ENCODE assay signal across 9 cellular contexts in genomic region chr22:49967333-49968241, GRCh38. TPM values are rescaled to one million over a fixed set of nuclear protein-coding genes. Genes with fewer than 3 reads are reported as not detected.
DNase-seq lines count a peak whose midpoint lies in the region; ATAC-seq and TF ChIP-seq lines count a peak whose summit lies in the region.
"Had no signal": no experiment of that assay in that cellular context is flagged by ENCODE, and none has a peak within 500 bp of the region (broad histone marks: within the 10 kb centered on the region; RNA-seq: fewer than 3 reads in every experiment).

No MANE protein-coding gene starts in this region.

- H3K4me1 ChIP-seq in HEK293 (ENCODE audit: control insufficient read depth, insufficient read depth, low read length): peaks cover 10% of the 10 kb centered on the region

- TF ChIP-seq CTCF in HEK293 (tag by site-specific recombination; IDR thresholded peaks at IDR 0.05): no peak

- no peaks in the 10 kb centered on the region for H3K27me3 Mint-ChIP-seq in activated T-helper 2 cell treated with anti-CD3 and anti-CD28 coated beads, Interferon-gamma antibody, Interleukin-2, Interleukin-4, amounts not matched to agents 10 μg/mL and 5 μg/mL and 100 μg/mL, durations not matched to agents 14 hours and 24 hours and 36 hours (ENCODE audit: low read depth)

- no peak for DNase-seq in activated T-helper 2 cell treated with anti-CD3 and anti-CD28 coated beads, Interferon-gamma antibody, Interleukin-2, Interleukin-4, amounts not matched to agents 10 μg/mL and 5 μg/mL and 100 μg/mL, durations not matched to agents 14 hours and 24 hours and 36 hours (ENCODE audit: low spot score)
- DNase-seq in islet precursor cell: peak; percentile 59
- DNase-seq in stimulated activated CD4-positive, alpha-beta T cell treated with anti-CD3 and anti-CD28 coated beads, Interleukin-2, amount 100 ng/mL, for 24 hours: peak; percentile 18 to 41
- no peak for DNase-seq in NCI-H526 treated with DMSO at 0.1 percent for 48 hours (lab: John Stamatoyannopoulos, UW)
- DNase-seq in NCI-H146 (lab: John Stamatoyannopoulos, UW): no peak
- no peak for DNase-seq in effector CD4-positive, alpha-beta T cell

- intact Hi-C loops in activated T-helper 2 cell treated with anti-CD3 and anti-CD28 coated beads, Interferon-gamma antibody, Interleukin-2, Interleukin-4, amounts not matched to agents 10 μg/mL and 5 μg/mL and 100 μg/mL, durations not matched to agents 14 hours and 24 hours and 36 hours (cut with micrococcal nuclease): no loop called here

- peak overlapping the region; percentile 42 for H3K27ac Mint-ChIP-seq in activated T-helper 2 cell treated with anti-CD3 and anti-CD28 coated beads, Interferon-gamma antibody, Interleukin-2, Interleukin-4, amounts not matched to agents 10 μg/mL and 5 μg/mL and 100 μg/mL, durations not matched to agents 14 hours and 24 hours and 36 hours

- H3K36me3 Mint-ChIP-seq in activated T-helper 2 cell treated with anti-CD3 and anti-CD28 coated beads, Interferon-gamma antibody, Interleukin-2, Interleukin-4, amounts not matched to agents 10 μg/mL and 5 μg/mL and 100 μg/mL, durations not matched to agents 14 hours and 24 hours and 36 hours (ENCODE audit: low read depth): peaks cover 34% of the 10 kb centered on the region

- ATAC-seq in HG03280 (IDR thresholded peaks at IDR 0.05; ENCODE audit: unreplicated experiment): no peak

- H3K4me3 ChIP-seq in HEK293 (ENCODE audit: low read depth, low read length): no peak overlapping the region

- CTCF ChIA-PET in HEK293 (lab: Yijun Ruan, JAX): interaction anchor here (0.7 to 2.8 kb wide), 3 partner anchors 12 to 63 kb away, joined by 5 to 7 read pairs (median 5); no protein-coding TSS in a partner anchor

- H3K4me3 Mint-ChIP-seq in activated T-helper 2 cell treated with anti-CD3 and anti-CD28 coated beads, Interferon-gamma antibody, Interleukin-2, Interleukin-4, amounts not matched to agents 10 μg/mL and 5 μg/mL and 100 μg/mL, durations not matched to agents 14 hours and 24 hours and 36 hours (ENCODE audit: low read depth): no peak overlapping the region

- peaks cover 22% of the 10 kb centered on the region for H3K4me1 Mint-ChIP-seq in activated T-helper 2 cell treated with anti-CD3 and anti-CD28 coated beads, Interferon-gamma antibody, Interleukin-2, Interleukin-4, amounts not matched to agents 10 μg/mL and 5 μg/mL and 100 μg/mL, durations not matched to agents 14 hours and 24 hours and 36 hours (ENCODE audit: low read depth)

- peaks cover 10 to 31% of the 10 kb centered on the region in 2 experiments; a peak in 2 of 3 replicates for H3K36me3 ChIP-seq in HEK293 (ENCODE audit: control insufficient read depth in 2 of 2, insufficient read depth in 1 of 2, low read length in 2 of 2)

- no peaks in the 10 kb centered on the region for H3K9me3 Mint-ChIP-seq in activated T-helper 2 cell treated with anti-CD3 and anti-CD28 coated beads, Interferon-gamma antibody, Interleukin-2, Interleukin-4, amounts not matched to agents 10 μg/mL and 5 μg/mL and 100 μg/mL, durations not matched to agents 14 hours and 24 hours and 36 hours

- H3K9me3 ChIP-seq in HEK293 (ENCODE audit: control insufficient read depth, insufficient read depth, low read depth, low read length): no peaks in the 10 kb centered on the region

- no peak overlapping the region for H3K27ac ChIP-seq in HEK293 (ENCODE audit: extremely low read depth, low read depth, low read length)

- POLR2A ChIA-PET in HEK293 (lab: Yijun Ruan, JAX): interaction anchor here (1.4 to 1.5 kb wide), 2 partner anchors 37 to 63 kb away, joined by 4 read pairs; no protein-coding TSS in a partner anchor

TF ChIP-seq in HEK293, 187 proteins besides CTCF, POLR2A, EP300 and RAD21:
- TF ChIP-seq ZNF585B (tag by site-specific recombination; IDR thresholded peaks at IDR 0.05) (no peak), ZNF223 (tag by site-specific recombination; IDR thresholded peaks at IDR 0.05) (no peak), ZFHX2 (tag by site-specific recombination; conservative IDR thresholded peaks at IDR 0.05) (peak; percentile 73), MZF1 (tag by site-specific recombination; IDR thresholded peaks at IDR 0.05; ENCODE audit: borderline replicate concordance) (no peak), BCL11B (tag by site-specific recombination; IDR thresholded peaks at IDR 0.05; ENCODE audit: low read depth) (peak; percentile 71; the same call in 1 of the 2 replicates), OSR2 (tag by site-specific recombination; IDR thresholded peaks at IDR 0.05) (no peak), ZNF2 (tag by site-specific recombination; IDR thresholded peaks at IDR 0.05) (0 out of 2 replicates have a peak, but pooled peaks have one; percentile 41), BCL11A (tag by site-specific recombination; IDR thresholded peaks at IDR 0.05; ENCODE audit: low read depth) (peak; percentile 82), EGR2 (tag by site-specific recombination; IDR thresholded peaks at IDR 0.05; ENCODE audit: low read depth) (peak; percentile 77)

RNA-seq across cellular contexts. Expression of gene PIM3, which starts 7.0 kb away (rescaled TPM):
- total RNA-seq in activated T-helper 2 cell treated with anti-CD3 and anti-CD28 coated beads, Interferon-gamma antibody, Interleukin-2, Interleukin-4, amounts not matched to agents 10 μg/mL and 5 μg/mL and 100 μg/mL, durations not matched to agents 14 hours and 24 hours and 36 hours: 215 TPM in 2 replicates

RNA-seq across cellular contexts. Expression of gene IL17REL, which starts 45.0 kb away (rescaled TPM):
- total RNA-seq in activated T-helper 2 cell treated with anti-CD3 and anti-CD28 coated beads, Interferon-gamma antibody, Interleukin-2, Interleukin-4, amounts not matched to agents 10 μg/mL and 5 μg/mL and 100 μg/mL, durations not matched to agents 14 hours and 24 hours and 36 hours: not detected in 2 replicates
- total RNA-seq: dermis microvascular lymphatic vessel endothelial cell had no signal

RNA-seq across cellular contexts. Expression of gene CRELD2, which starts 49.2 kb away (rescaled TPM):
- total RNA-seq in activated T-helper 2 cell treated with anti-CD3 and anti-CD28 coated beads, Interferon-gamma antibody, Interleukin-2, Interleukin-4, amounts not matched to agents 10 μg/mL and 5 μg/mL and 100 μg/mL, durations not matched to agents 14 hours and 24 hours and 36 hours: 49.9 and 52.9 TPM in 2 replicates

RNA-seq across cellular contexts. Expression of gene ALG12, which starts 49.3 kb away (rescaled TPM):
- total RNA-seq in activated T-helper 2 cell treated with anti-CD3 and anti-CD28 coated beads, Interferon-gamma antibody, Interleukin-2, Interleukin-4, amounts not matched to agents 10 μg/mL and 5 μg/mL and 100 μg/mL, durations not matched to agents 14 hours and 24 hours and 36 hours: 15.5 and 16.5 TPM in 2 replicates

Comparison
In these comparisons a context has a peak if more than half of its experiments do, and no peak if none do; other contexts are left out.
1. DNase-seq: peak in islet precursor cell (single experiment) and stimulated activated CD4-positive, alpha-beta T cell treated with anti-CD3 and anti-CD28 coated beads, Interleukin-2, amount 100 ng/mL, for 24 hours (2 of 2); none in activated T-helper 2 cell treated with anti-CD3 and anti-CD28 coated beads, Interferon-gamma antibody, Interleukin-2, Interleukin-4, amounts not matched to agents 10 μg/mL and 5 μg/mL and 100 μg/mL, durations not matched to agents 14 hours and 24 hours and 36 hours (single experiment), NCI-H526 treated with DMSO at 0.1 percent for 48 hours (single experiment), NCI-H146 (single experiment) and effector CD4-positive, alpha-beta T cell (single experiment).